ENCODE assay signal across 9 cellular contexts in the genomic region with DNA sequence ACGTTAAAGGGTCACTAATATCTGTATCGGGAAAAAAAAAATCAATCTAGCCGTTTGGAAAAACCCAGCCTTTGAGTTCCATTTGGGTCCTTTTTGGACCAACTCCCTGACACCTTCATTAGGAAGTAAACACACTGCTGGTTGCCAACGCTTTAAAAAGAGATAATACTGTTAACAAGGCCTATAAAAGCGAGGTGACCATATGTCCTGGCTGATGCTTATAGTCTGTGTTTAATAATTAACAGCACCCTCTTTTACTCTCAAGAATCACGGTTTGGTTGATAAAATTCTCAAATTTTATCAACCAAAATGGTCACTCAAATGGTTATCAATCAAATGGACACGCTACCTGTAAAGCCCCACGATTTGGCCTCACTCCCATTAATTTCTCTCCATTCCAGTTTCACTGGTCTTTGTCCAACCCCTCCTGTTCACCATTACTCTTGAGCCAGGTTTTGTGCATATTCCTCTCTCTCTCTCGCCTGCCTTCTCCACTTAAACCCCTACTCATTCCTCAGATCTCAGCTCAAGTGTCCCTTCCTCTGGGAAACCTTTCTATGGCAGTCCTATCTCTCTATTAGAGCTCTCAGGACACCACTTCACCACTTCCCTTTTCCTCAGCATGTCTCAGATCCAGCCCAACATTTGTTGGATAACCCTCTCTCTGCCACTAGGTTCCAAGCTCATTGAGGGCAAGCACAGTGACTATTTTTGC. TPM values are rescaled to one million over a fixed set of nuclear protein-coding genes. Genes with fewer than 3 reads are reported as not detected.
A peak's percentile ranks its signal among the peaks of the same experiment; 100 is the strongest.
DNase-seq lines count a peak whose midpoint lies in the region; ATAC-seq, FAIRE-seq and TF ChIP-seq lines count a peak whose summit lies in the region.
"Had no signal": no experiment of that assay in that cellular context is flagged by ENCODE, and none has a peak within 500 bp of the region (broad histone marks: within the 10 kb centered on the region; RNA-seq: fewer than 3 reads in every experiment).

No MANE protein-coding gene starts in this region.

- CTCF ChIA-PET in GM12878 (lab: Yijun Ruan, JAX) = interaction anchor here (0.5 to 5.9 kb wide), 15 partner anchors 8 to 754 kb away, joined by 3 to 21 read pairs (median 5); a partner anchor contains a TSS

- H3K27ac Mint-ChIP-seq in CD14-positive monocyte = peak overlapping the region; percentile 87 to 96 (median 91)

- peaks cover 82 to 85% of the 10 kb centered on the region in 2 donors for H3K36me3 Mint-ChIP-seq in CD14-positive monocyte

- H3K4me1 ChIP-seq in GM12878 (ENCODE audit: control insufficient read depth, insufficient read depth, low read length) (peaks cover 20% of the 10 kb centered on the region; the same call in 1 of the 2 replicates), muscle layer of duodenum (ENCODE audit: control insufficient read depth in 1 of 2, insufficient read depth in 2 of 2, low read length in 2 of 2) (peaks cover 44 to 65% of the 10 kb centered on the region in 2 donors)

- peak overlapping the region; percentile 98 to 99 for H3K4me3 Mint-ChIP-seq in CD14-positive monocyte

- H3K79me2 ChIP-seq in GM12878 (ENCODE audit: control insufficient read depth, insufficient read depth, low read length) = peaks cover 100% of the 10 kb centered on the region

- in situ Hi-C loops in GM12878 (cut with MboI) = loop anchor here (5.0 to 25.0 kb wide), 3 partner anchors 324 to 741 kb away; no protein-coding TSS in a partner anchor

- H3K27ac ChIP-seq in GM12878 (ENCODE audit: control insufficient read depth, insufficient read depth) (peak overlapping the region; percentile 85), muscle layer of duodenum (ENCODE audit: low read length) (peak overlapping the region; percentile 61)

- 52% methylated on average over 9 of the region's 9 CpGs for WGBS in GM12878 (ENCODE audit: insufficient coverage, insufficient replicate concordance, low lambda C conversion rate, missing lambda C conversion rate)

- SMC1A ChIA-PET in GM12878 (lab: Charles Lee; ENCODE audit: uncharacterized antibody, unreplicated experiment) = interaction anchor here (0.8 to 7.5 kb wide), 42 partner anchors 9 to 755 kb away, joined by 3 to 98 read pairs (median 4); a partner anchor contains a TSS

- TF ChIP-seq POLR2A in GM12878 (IDR thresholded peaks at IDR 0.05; ENCODE audit: low read depth, low read length) = peak; percentile 55

- BruUV-seq in GM12878 (replicated peaks; lab: Mats Ljungman, UMichigan) = no TSS peak

- no peak for TF ChIP-seq CTCF in CD14-positive monocyte (IDR thresholded peaks at IDR 0.05)
- TF ChIP-seq CTCF in GM12878 (IDR thresholded peaks at IDR 0.05 in 2 of 3, conservative IDR thresholded peaks at IDR 0.05 in 1 of 3; ENCODE audit: control insufficient read depth in 2 of 3, extremely low read depth in 1 of 3, insufficient read depth in 1 of 3, low read depth in 3 of 3, low read length in 3 of 3) = no peak

- no peak overlapping the region for H2AFZ ChIP-seq in GM12878 (ENCODE audit: control insufficient read depth, low read depth, low read length)

- H3K4me3 ChIP-seq in GM12878 (peak overlapping the region; percentile 89), muscle layer of duodenum (ENCODE audit: low read depth in 1 of 2, low read length in 2 of 2) (peak overlapping the region; percentile 38 to 95)

- H3K9ac ChIP-seq in GM12878 (ENCODE audit: control insufficient read depth, insufficient read depth, low read length) = peak overlapping the region; percentile 61

- intact Hi-C loops in CD14-positive monocyte (cut with micrococcal nuclease) (loop anchor here in 1 of 2 donors (10.0 kb wide), 1 partner anchor 261 kb away; no protein-coding TSS in a partner anchor), GM12878 (cut with micrococcal nuclease; ENCODE audit: unreplicated experiment) (loop anchor here (2.0 to 5.0 kb wide), 3 partner anchors 227 to 754 kb away; no protein-coding TSS in a partner anchor)

- H3K27me3 ChIP-seq in GM12878 (replicated peaks in 1 of 2; ENCODE audit: control insufficient read depth in 2 of 2, insufficient read depth in 2 of 2, low read length in 1 of 2) (no peaks in the 10 kb centered on the region), muscle layer of duodenum (ENCODE audit: low read depth, low read length) (no peaks in the 10 kb centered on the region)
- H3K27me3 ChIP-seq: dorsolateral prefrontal cortex had no signal

- no peaks in the 10 kb centered on the region; the same call in 1 of the 2 replicates for H4K20me1 ChIP-seq in GM12878 (ENCODE audit: control insufficient read depth, insufficient read depth)

- RAD21 ChIA-PET in GM12878 (lab: Charles Lee; ENCODE audit: unreplicated experiment) = interaction anchor here (0.7 to 9.9 kb wide), 43 partner anchors 8 to 754 kb away, joined by 3 to 167 read pairs (median 6); a partner anchor contains a TSS

- POLR2A ChIA-PET in GM12878 (lab: Charles Lee) = interaction anchor here (0.7 to 8.8 kb wide), 18 partner anchors 9 to 430 kb away, joined by 3 to 112 read pairs (median 4); a partner anchor contains a TSS

- H3K9me3 ChIP-seq in GM12878 (replicated peaks; ENCODE audit: control insufficient read depth, insufficient read depth, low read length) (no peaks in the 10 kb centered on the region; the same call in 2 of the 3 replicates), muscle layer of duodenum (ENCODE audit: control insufficient read depth in 1 of 2, low read length in 2 of 2) (no peaks in the 10 kb centered on the region)

- peak overlapping the region; percentile 65 for H3K4me2 ChIP-seq in GM12878 (ENCODE audit: control insufficient read depth, insufficient read depth)

- TF ChIP-seq EP300 in GM12878 (IDR thresholded peaks at IDR 0.05; ENCODE audit: borderline replicate concordance in 1 of 2, control insufficient read depth in 1 of 2, low read depth in 2 of 2, low read length in 2 of 2) = no peak

- H3K36me3 ChIP-seq in GM12878 (ENCODE audit: control insufficient read depth in 2 of 2, insufficient read depth in 2 of 2, low read length in 1 of 2) (peaks cover 0 to 5% of the 10 kb centered on the region in 2 experiments; a peak in 2 of 4 replicates), muscle layer of duodenum (ENCODE audit: control insufficient read depth in 1 of 2, insufficient read depth in 2 of 2, low read length in 2 of 2) (peaks cover 0 to 5% of the 10 kb centered on the region in 2 donors)

- ATAC-seq in GM12878 (peak; percentile 7), HG03108 (IDR thresholded peaks at IDR 0.05; ENCODE audit: unreplicated experiment) (no peak)
- ATAC-seq in activated CD4-positive, CD25-positive, alpha-beta regulatory T cell treated with anti-CD3 and anti-CD28 coated beads, Interleukin-2, amount 50 U/mL, for 24 hours = no peak

- peaks cover 80% of the 10 kb centered on the region for H3K4me1 Mint-ChIP-seq in CD14-positive monocyte

- FAIRE-seq in GM12878 (lab: Jason Lieb, UNC) = no peak

- peaks cover 0 to 3% (median 0%) of the 10 kb centered on the region in 7 donors for H3K9me3 Mint-ChIP-seq in CD14-positive monocyte

- H3K27me3 Mint-ChIP-seq in CD14-positive monocyte (ENCODE audit: low read depth in 3 of 3) = no peaks in the 10 kb centered on the region

- no peak for TF ChIP-seq RAD21 in GM12878 (IDR thresholded peaks at IDR 0.05; ENCODE audit: insufficient read depth, low read depth, low read length)

- DNase-seq in CD14-positive monocyte (ENCODE audit: low spot score) = no peak
- peak; percentile 71 for DNase-seq in LoVo (ENCODE audit: low spot score)
- no peak for DNase-seq in GM12878 (ENCODE audit: low read depth, low spot score)
- no peak for DNase-seq in NCI-H146 treated with DMSO at 0.1 percent for 48 hours (lab: John Stamatoyannopoulos, UW; ENCODE audit: unreplicated experiment)
- no peak for DNase-seq in hippocampal formation (lab: John Stamatoyannopoulos, UW)

TF ChIP-seq in GM12878, 131 proteins besides CTCF, POLR2A, EP300 and RAD21 (continues in another document):
- TF ChIP-seq KAT2A (conservative IDR thresholded peaks at IDR 0.05; ENCODE audit: control insufficient read depth, low read depth, low read length) = no peak
- TF ChIP-seq, protein P1, sequence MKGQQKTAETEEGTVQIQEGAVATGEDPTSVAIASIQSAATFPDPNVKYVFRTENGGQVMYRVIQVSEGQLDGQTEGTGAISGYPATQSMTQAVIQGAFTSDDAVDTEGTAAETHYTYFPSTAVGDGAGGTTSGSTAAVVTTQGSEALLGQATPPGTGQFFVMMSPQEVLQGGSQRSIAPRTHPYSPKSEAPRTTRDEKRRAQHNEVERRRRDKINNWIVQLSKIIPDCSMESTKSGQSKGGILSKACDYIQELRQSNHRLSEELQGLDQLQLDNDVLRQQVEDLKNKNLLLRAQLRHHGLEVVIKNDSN (IDR thresholded peaks at IDR 0.05; ENCODE audit: borderline replicate concordance, extremely low read length, insufficient read depth, low read depth, low read length) = no peak
- TF ChIP-seq POLR2AphosphoS2 (IDR thresholded peaks at IDR 0.05; ENCODE audit: low read depth, low read length) = peak; percentile 22; the same call in 1 of the 2 replicates
- no peak for TF ChIP-seq MTA2 (IDR thresholded peaks at IDR 0.05; ENCODE audit: low read depth)
- no peak for TF ChIP-seq ZNF217 (IDR thresholded peaks at IDR 0.05)
- TF ChIP-seq SIX5 (IDR thresholded peaks at IDR 0.05; ENCODE audit: low read depth, low read length, severe bottlenecking) = no peak

RNA-seq across cellular contexts. Expression of a gene that starts 9.5 kb away (rescaled TPM):
- 100 to 1,000 TPM; 189 to 192 TPM for polyA plus RNA-seq in CD14-positive monocyte
- total RNA-seq in GM12878 (2013; cell fraction: nucleolus; rRNA removed) = 121 and 128 TPM in 2 replicates
- 27.3 and 27.8 TPM in 2 replicates for total RNA-seq in GM12878 (2014; rRNA removed)
- 34.0 and 35.3 TPM in 2 replicates for total RNA-seq in GM12878 (2014; rRNA removed; fragmentation: Illumina TruSeq; extraction: Trizol)
- total RNA-seq in GM12878 (2021) = 186 and 194 TPM in 2 replicates
- 72.3 TPM for polyA plus RNA-seq in GM12878 (2011; ENCODE audit: low read depth)
- 100 and 164 TPM in 2 replicates for polyA plus RNA-seq in GM12878 (2011; rRNA removed)
- 153 and 176 TPM in 2 replicates for polyA plus RNA-seq in GM12878 (2011; cell fraction: cytosol; rRNA removed)
- polyA plus RNA-seq in GM12878 (2011; cell fraction: nucleus; rRNA removed) = 119 and 192 TPM in 2 replicates
- 131 and 205 TPM in 2 replicates for polyA plus RNA-seq in GM12878 (2012)
- 46.4 and 59.9 TPM in 2 replicates for polyA plus RNA-seq in GM12878 (2014; fragmentation: Illumina TruSeq; extraction: Trizol)
- polyA plus RNA-seq in GM12878 (2014; fragmentation: Nextera tagmentation; extraction: Ambion mirVana) = 10 to 100 TPM; 23.7 to 61.5 TPM
- polyA plus RNA-seq in GM12878 (2014; rRNA removed) = 51.3 and 60.2 TPM in 2 replicates
- 100 to 1,000 TPM in 1 of 2 experiments, 10 to 100 TPM in 1; 97.0 to 147 TPM for polyA plus RNA-seq in GM12878 (2016; fragmentation: Nextera tagmentation; extraction: Ambion mirVana)
- polyA minus RNA-seq in GM12878 (2011; rRNA and poly(A)+ RNA removed) = 209 and 266 TPM in 2 replicates
- 81.5 and 90.4 TPM in 2 replicates for polyA minus RNA-seq in GM12878 (2011; cell fraction: cytosol; rRNA and poly(A)+ RNA removed)
- polyA minus RNA-seq in GM12878 (2011; cell fraction: nucleus; rRNA and poly(A)+ RNA removed) = 130 and 142 TPM in 2 replicates
